Comparison of ENCODE assay signal across 12 cellular contexts in genomic region chr2:26614205-26615128, GRCh38. TPM values are rescaled to one million over a fixed set of nuclear protein-coding genes. Genes with fewer than 3 reads are reported as not detected.
DNase-seq lines count a peak whose midpoint lies in the region; TF ChIP-seq lines count a peak whose summit lies in the region.
"Had no signal": no experiment of that assay in that cellular context is flagged by ENCODE, and none has a peak within 500 bp of the region (broad histone marks: within the 10 kb centered on the region; RNA-seq: fewer than 3 reads in every experiment).

No MANE protein-coding gene starts in this region.

- TF ChIP-seq POLR2A in sigmoid colon (IDR thresholded peaks at IDR 0.05) (no peak), transverse colon (IDR thresholded peaks at IDR 0.05) (no peak)

- TF ChIP-seq CTCF in hepatocyte (IDR thresholded peaks at IDR 0.05; ENCODE audit: poor library complexity) (no peak), sigmoid colon (IDR thresholded peaks at IDR 0.05) (no peak), transverse colon (IDR thresholded peaks at IDR 0.05) (no peak)

- H3K27ac ChIP-seq in hepatocyte (peak overlapping the region; percentile 30), sigmoid colon (peak overlapping the region in 3 of 4 donors; percentile 12 to 31 (median 20)), transverse colon (peak overlapping the region in 2 of 4 donors; percentile 17 to 37)

- in situ Hi-C loops in transverse colon (cut with MboI; ENCODE audit: low pct_ligation_motif_present in 1 of 4, low pct_unique_long_range_greater_than_20kb in 1 of 4, low sequenced_read_pairs in 3 of 4), result loop anchor here in 1 of 4 donors (25.0 kb wide), 1 partner anchor 123 kb away; no protein-coding TSS in a partner anchor

- H3K4me3 ChIP-seq in hepatocyte (no peak overlapping the region), sigmoid colon (no peak overlapping the region), transverse colon (no peak overlapping the region)

- intact Hi-C loops in sigmoid colon (cut with DNase I), result loop anchor here (5.0 kb wide), 1 partner anchor 78 kb away; the partner anchor contains the start of gene KCNK3
- intact Hi-C loops in transverse colon (cut with DNase I; ENCODE audit: low total_unique reads), result no loop called here

- peaks cover 70% of the 10 kb centered on the region for H3K4me1 ChIP-seq in hepatocyte (ENCODE audit: insufficient read depth)
- peaks cover 0 to 26% (median 20%) of the 10 kb centered on the region in 4 donors for H3K4me1 ChIP-seq in sigmoid colon
- peaks cover 0 to 35% (median 11%) of the 10 kb centered on the region in 4 donors for H3K4me1 ChIP-seq in transverse colon

- no peaks in the 10 kb centered on the region for H4K20me1 ChIP-seq in hepatocyte (ENCODE audit: insufficient read depth, poor library complexity, severe bottlenecking)

- H3K9me3 ChIP-seq in hepatocyte (ENCODE audit: low read depth), result no peaks in the 10 kb centered on the region
- no peaks in the 10 kb centered on the region for H3K9me3 ChIP-seq in sigmoid colon
- no peaks in the 10 kb centered on the region for H3K9me3 ChIP-seq in transverse colon

- H3K36me3 ChIP-seq in hepatocyte (replicated peaks; ENCODE audit: insufficient read depth, low read depth) (no peaks in the 10 kb centered on the region), sigmoid colon (no peaks in the 10 kb centered on the region), transverse colon (no peaks in the 10 kb centered on the region)

- no peaks in the 10 kb centered on the region for H3K9me2 ChIP-seq in hepatocyte (replicated peaks; ENCODE audit: insufficient read depth)

- TF ChIP-seq EP300 in sigmoid colon (IDR thresholded peaks at IDR 0.05) (no peak), transverse colon (IDR thresholded peaks at IDR 0.05; ENCODE audit: low read depth) (no peak)

- no peaks in the 10 kb centered on the region for H3K79me2 ChIP-seq in hepatocyte

- H3K27me3 ChIP-seq in hepatocyte (peaks cover 12% of the 10 kb centered on the region), sigmoid colon (peaks cover 0 to 10% (median 0%) of the 10 kb centered on the region in 3 donors), transverse colon (no peaks in the 10 kb centered on the region)

- no peak overlapping the region for H3K4me2 ChIP-seq in hepatocyte

- H2AFZ ChIP-seq in hepatocyte, result no peak overlapping the region

- 71% methylated on average over 18 of the region's 18 CpGs for WGBS in hepatocyte (ENCODE audit: low lambda C conversion rate, missing lambda C conversion rate)
- 82 to 84% methylated on average over 18 of the region's 18 CpGs for WGBS in sigmoid colon, 2 donors
- 61 to 70% methylated on average over 4 to 18 of the region's 18 CpGs for WGBS in transverse colon (ENCODE audit: low coverage in 1 of 2), 2 donors

- DNase-seq in NCI-H1417 (lab: John Stamatoyannopoulos, UW) (peak in 2 of 3 experiments; percentile 46 to 93), NCI-H1417 treated with DMSO at 0.1 percent for 48 hours (lab: John Stamatoyannopoulos, UW) (no peak), NCI-H82 (lab: John Stamatoyannopoulos, UW) (peak; percentile 65), hepatocyte (ENCODE audit: low spot score) (no peak), sigmoid colon (peak; percentile 64), GDM1 (lab: John Stamatoyannopoulos, UW) (no peak), SK-N-DZ (ENCODE audit: low spot score) (no peak), transverse colon (no peak)
- DNase-seq: activated naive CD8-positive, alpha-beta T cell treated with anti-CD3 and anti-CD28 coated beads for 36 hours; kidney; naive B cell; stimulated activated naive CD4-positive, alpha-beta T cell treated with Interleukin-2 at 50 U/mL for 16 hours had no signal

RNA-seq across cellular contexts. Expression of gene CIB4, which starts 26.7 kb away (rescaled TPM):
- total RNA-seq in hepatocyte, result not detected in 2 replicates
- polyA plus RNA-seq in hepatocyte, result 0.29 TPM in 1 of 2 replicates, not detected in the other
- total RNA-seq in sigmoid colon, result not detected
- not detected for polyA plus RNA-seq in sigmoid colon
- not detected in 2 replicates for polyA plus RNA-seq in SK-N-DZ (2014; cell fraction: cytosol; rRNA removed)
- not detected in 2 replicates for polyA plus RNA-seq in SK-N-DZ (2014; cell fraction: nucleus; rRNA removed)
- not detected for total RNA-seq in transverse colon
- total RNA-seq: activated naive CD8-positive, alpha-beta T cell treated with anti-CD3 and anti-CD28 coated beads for 36 hours; kidney had no signal

Comparison
In these comparisons a context has a peak if more than half of its experiments do, and no peak if none do; other contexts are left out.
1. DNase-seq: peak in NCI-H1417 (2 of 3), NCI-H82 (single experiment) and sigmoid colon (single experiment); none in NCI-H1417 treated with DMSO at 0.1 percent for 48 hours (single experiment), hepatocyte (single experiment), GDM1 (single experiment), SK-N-DZ (single experiment) and transverse colon (single experiment).